8 cellular contexts compared by ENCODE assay signal in genomic region chr20:5749512-5750490, GRCh38. TPM values are rescaled to one million over a fixed set of nuclear protein-coding genes. Genes with fewer than 3 reads are reported as not detected.
DNase-seq lines count a peak whose midpoint lies in the region; ATAC-seq and TF ChIP-seq lines count a peak whose summit lies in the region.

SHLD1 (plus strand) TSS chr20:5750401; CDS start chr20:5772866, 22,465 bp downstream.

- H3K36me3 ChIP-seq in ectodermal cell (ENCODE audit: control insufficient read depth, insufficient read depth, low read length) (no peaks in the 10 kb centered on the region), lung (ENCODE audit: control insufficient read depth in 2 of 2, insufficient read depth in 2 of 2, low read length in 2 of 2) (no peaks in the 10 kb centered on the region)

- H3K4me3 ChIP-seq in ectodermal cell (ENCODE audit: insufficient read depth, low read depth, low read length) (peak within 1 kb of the TSS; percentile 56), lung (peak within 1 kb of the TSS; percentile 58)

- H3K27me3 Mint-ChIP-seq in activated CD4-positive, alpha-beta memory T cell treated with anti-CD3 and anti-CD28 coated beads, Interleukin-2, amount 10 ng/mL, durations not matched to agents 7 days and 5 days = no peaks in the 10 kb centered on the region

- ATAC-seq in GM19397 (IDR thresholded peaks at IDR 0.05; ENCODE audit: unreplicated experiment) (peak; percentile 92), lung (ENCODE audit: insufficient read depth, low FRiP score) (peak; percentile 92)

- H3K27me3 ChIP-seq in ectodermal cell (ENCODE audit: control insufficient read depth, insufficient read depth, low read length, poor library complexity, severe bottlenecking) = no peaks in the 10 kb centered on the region
- H3K27me3 ChIP-seq in lung (ENCODE audit: control insufficient read depth, insufficient read depth) = no peaks in the 10 kb centered on the region

- WGBS in ectodermal cell, 2 experiments = 47 to 49% methylated on average over 33 of the region's 33 CpGs
- 49 to 50% methylated on average over 33 of the region's 33 CpGs for WGBS in lung, 2 donors

- POLR2A ChIA-PET in activated CD4-positive, alpha-beta memory T cell treated with anti-CD3 and anti-CD28 coated beads, Interleukin-2, amount 10 ng/mL, durations not matched to agents 7 days and 5 days (lab: Charles Lee) = interaction anchor here (0.7 to 0.8 kb wide), 2 partner anchors 9 to 165 kb away, joined by 3 read pairs; no protein-coding TSS in a partner anchor

- peak; percentile 90 for DNase-seq in CD1c-positive myeloid dendritic cell (ENCODE audit: extremely low spot score)
- peak; percentile 87 for DNase-seq in HK-2 (ENCODE audit: unreplicated experiment)
- peak; percentile 82 for DNase-seq in NCI-H82 treated with DMSO at 0.1 percent for 48 hours (lab: John Stamatoyannopoulos, UW; ENCODE audit: unreplicated experiment)
- DNase-seq in activated CD4-positive, alpha-beta memory T cell treated with anti-CD3 and anti-CD28 coated beads, Interleukin-2, amount 10 ng/mL, durations not matched to agents 7 days and 5 days = peak; percentile 83
- DNase-seq in lung (ENCODE audit: low spot score) = peak; percentile 88
- DNase-seq in stimulated activated CD4-positive, alpha-beta T cell treated with anti-CD3 and anti-CD28 coated beads, TNF-alpha, amount 100 ng/mL, for 24 hours (ENCODE audit: low read depth in 3 of 3) = peak; percentile 62 to 77 (median 68)

- TF ChIP-seq CTCF in lung (IDR thresholded peaks at IDR 0.05; ENCODE audit: control extremely low read depth, extremely low read depth) = no peak

- peak within 1 kb of the TSS; percentile 86 for H3K4me3 Mint-ChIP-seq in activated CD4-positive, alpha-beta memory T cell treated with anti-CD3 and anti-CD28 coated beads, Interleukin-2, amount 10 ng/mL, durations not matched to agents 7 days and 5 days

- H3K27ac Mint-ChIP-seq in activated CD4-positive, alpha-beta memory T cell treated with anti-CD3 and anti-CD28 coated beads, Interleukin-2, amount 10 ng/mL, durations not matched to agents 7 days and 5 days = peak within 1 kb of the TSS; percentile 73

- H3K4me1 ChIP-seq in ectodermal cell (ENCODE audit: control insufficient read depth, insufficient read depth, low read length) (no peaks in the 10 kb centered on the region), lung (ENCODE audit: control insufficient read depth in 2 of 2, insufficient read depth in 2 of 2, low read length in 2 of 2) (peaks cover 0 to 2% of the 10 kb centered on the region in 2 donors)

- CTCF ChIA-PET in activated CD4-positive, alpha-beta memory T cell treated with anti-CD3 and anti-CD28 coated beads, Interleukin-2, amount 10 ng/mL, durations not matched to agents 7 days and 5 days (lab: Charles Lee) = interaction anchor here (1.0 kb wide), 1 partner anchor 220 kb away, joined by 6 read pairs; no protein-coding TSS in a partner anchor

- peaks cover 2% of the 10 kb centered on the region for H3K9me3 Mint-ChIP-seq in activated CD4-positive, alpha-beta memory T cell treated with anti-CD3 and anti-CD28 coated beads, Interleukin-2, amount 10 ng/mL, durations not matched to agents 7 days and 5 days

- H3K27ac ChIP-seq in ectodermal cell (ENCODE audit: insufficient read depth, low read depth, low read length, poor library complexity, severe bottlenecking) (peak within 1 kb of the TSS; percentile 90), lung (ENCODE audit: low read depth in 1 of 2, low read length in 1 of 2) (peak within 1 kb of the TSS; percentile 72 to 80)

- peaks cover 18% of the 10 kb centered on the region for H3K4me1 Mint-ChIP-seq in activated CD4-positive, alpha-beta memory T cell treated with anti-CD3 and anti-CD28 coated beads, Interleukin-2, amount 10 ng/mL, durations not matched to agents 7 days and 5 days

- peaks cover 10% of the 10 kb centered on the region for H3K36me3 Mint-ChIP-seq in activated CD4-positive, alpha-beta memory T cell treated with anti-CD3 and anti-CD28 coated beads, Interleukin-2, amount 10 ng/mL, durations not matched to agents 7 days and 5 days (ENCODE audit: low read depth)

- H3K9me3 ChIP-seq in ectodermal cell (ENCODE audit: control insufficient read depth, low read length) (no peaks in the 10 kb centered on the region), lung (ENCODE audit: control insufficient read depth in 2 of 2, insufficient read depth in 1 of 2, low read length in 1 of 2) (no peaks in the 10 kb centered on the region)

RNA-seq across cellular contexts. Expression of gene SHLD1, which starts in this region (rescaled TPM):
- total RNA-seq in activated CD4-positive, alpha-beta memory T cell treated with anti-CD3 and anti-CD28 coated beads, Interleukin-2, amount 10 ng/mL, durations not matched to agents 7 days and 5 days = 1 to 10 TPM; 7.9 to 9.4 TPM
- 9.1 TPM for polyA plus RNA-seq in ectodermal cell (2013, experiment 1 of 4)
- 7.9 TPM for polyA plus RNA-seq in ectodermal cell (2013, experiment 2 of 4)
- polyA plus RNA-seq in ectodermal cell (2013, experiment 3 of 4) = 6.0 TPM
- polyA plus RNA-seq in ectodermal cell (2013, experiment 4 of 4) = 7.3 TPM
- 1 to 10 TPM; 5.0 to 5.7 TPM for total RNA-seq in lung
- polyA plus RNA-seq in lung = 1 to 10 TPM; 6.4 to 6.8 TPM

Comparison
In these comparisons a context has a peak if more than half of its experiments do, and no peak if none do; other contexts are left out.
1. Peak in every context shown above with its lines: DNase-seq, ATAC-seq, H3K4me3 ChIP-seq and H3K27ac ChIP-seq.